In the genomic region with DNA sequence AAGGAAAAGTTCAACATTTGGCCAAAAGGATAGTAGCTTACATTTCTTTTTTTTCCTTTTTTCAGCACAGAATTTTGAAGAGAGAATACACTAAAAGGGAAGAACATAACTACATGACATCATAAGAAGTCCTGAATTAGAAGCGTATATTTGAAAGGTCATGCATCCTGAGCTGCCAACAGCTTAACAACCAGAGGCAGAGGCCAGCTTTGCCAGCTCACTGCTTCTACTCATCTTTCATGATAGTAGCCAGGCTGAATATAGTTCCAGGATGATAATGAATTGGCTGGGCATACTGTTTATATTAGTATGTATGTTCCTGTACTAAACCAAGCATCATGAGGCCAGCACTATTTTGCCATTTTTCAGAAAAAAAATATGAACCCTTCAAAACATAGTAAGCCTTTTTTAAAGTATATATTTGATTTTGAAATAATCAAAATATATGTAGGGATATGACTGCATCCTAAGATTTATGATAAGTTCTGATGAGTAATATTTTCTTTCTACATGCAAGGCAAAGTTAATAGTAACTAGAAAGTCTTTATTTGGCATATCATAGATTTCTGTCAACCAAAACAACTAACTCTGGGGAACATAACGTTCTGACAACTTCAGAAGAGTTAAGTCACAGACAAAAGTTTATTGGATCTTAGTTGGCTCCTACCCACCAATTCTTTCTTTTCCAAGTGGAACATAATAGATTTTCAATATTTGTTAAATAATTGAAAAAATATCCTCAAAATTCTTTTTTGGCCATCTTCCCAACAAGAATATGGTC, we compare ENCODE assay signal across 19 cellular contexts.
DNase-seq lines count a peak whose midpoint lies in the region; ATAC-seq and TF ChIP-seq lines count a peak whose summit lies in the region.
"Had no signal": no experiment of that assay in that cellular context is flagged by ENCODE, and none has a peak within 500 bp of the region (broad histone marks: within the 10 kb centered on the region; RNA-seq: fewer than 3 reads in every experiment).

No MANE protein-coding gene starts in this region.

- no peak overlapping the region for H3K4me3 Mint-ChIP-seq in type B pancreatic cell
- H3K4me3 Mint-ChIP-seq: activated CD4-positive, alpha-beta T cell treated with anti-CD3 and anti-CD28 coated beads, Interleukin-2, amount 10 ng/mL, durations not matched to agents 24 days and 14 days; activated T-cell treated with anti-CD3 and anti-CD28 coated beads, Interleukin-2, amount 50 U/mL, for 72 hours; stimulated activated naive B cell treated with anti-CD40 and anti-IgM and Interleukin-4, amounts not matched to agents 10 μg/mL and 1 μg/mL and 100 μg/mL, for 72 hours; T-helper 1 cell treated with Interleukin-12 subunit alpha and Interleukin-12 subunit beta and Interleukin-4 antibody, amounts not matched to agents 30 μg/mL and 1 μg/mL, for 36 hours had no signal

- H3K27ac ChIP-seq in GM23248 (peak overlapping the region; percentile 44), psoas muscle (no peak overlapping the region)
- H3K27ac ChIP-seq: ascending aorta, C4-2B, ovary had no signal

- no peaks in the 10 kb centered on the region for H3K36me3 ChIP-seq in GM23248 (ENCODE audit: low read depth)
- no peaks in the 10 kb centered on the region for H3K36me3 ChIP-seq in psoas muscle (ENCODE audit: insufficient read depth in 1 of 2, low read depth in 1 of 2)
- H3K36me3 ChIP-seq: ascending aorta, ovary had no signal

- no peaks in the 10 kb centered on the region for H3K9me3 Mint-ChIP-seq in type B pancreatic cell
- H3K9me3 Mint-ChIP-seq: activated CD4-positive, alpha-beta T cell treated with anti-CD3 and anti-CD28 coated beads, Interleukin-2, amount 10 ng/mL, durations not matched to agents 24 days and 14 days; activated T-cell treated with anti-CD3 and anti-CD28 coated beads, Interleukin-2, amount 50 U/mL, for 72 hours; stimulated activated naive B cell treated with anti-CD40 and anti-IgM and Interleukin-4, amounts not matched to agents 10 μg/mL and 1 μg/mL and 100 μg/mL, for 72 hours; T-helper 1 cell treated with Interleukin-12 subunit alpha and Interleukin-12 subunit beta and Interleukin-4 antibody, amounts not matched to agents 30 μg/mL and 1 μg/mL, for 36 hours had no signal

- H3K27ac Mint-ChIP-seq in type B pancreatic cell, result no peak overlapping the region
- H3K27ac Mint-ChIP-seq: activated CD4-positive, alpha-beta T cell treated with anti-CD3 and anti-CD28 coated beads, Interleukin-2, amount 10 ng/mL, durations not matched to agents 24 days and 14 days; activated T-cell treated with anti-CD3 and anti-CD28 coated beads, Interleukin-2, amount 50 U/mL, for 72 hours; stimulated activated naive B cell treated with anti-CD40 and anti-IgM and Interleukin-4, amounts not matched to agents 10 μg/mL and 1 μg/mL and 100 μg/mL, for 72 hours; T-helper 1 cell treated with Interleukin-12 subunit alpha and Interleukin-12 subunit beta and Interleukin-4 antibody, amounts not matched to agents 30 μg/mL and 1 μg/mL, for 36 hours had no signal

- no peaks in the 10 kb centered on the region for H3K36me3 Mint-ChIP-seq in type B pancreatic cell

- DNase-seq in GM23248 (peak; percentile 79), NCI-H69 (lab: John Stamatoyannopoulos, UW) (peak; percentile 37), fibroblast of mammary gland (ENCODE audit: low read depth) (peak; percentile 68), psoas muscle (peak in 1 of 2 donors; percentile 58), Ammon's horn (ENCODE audit: low spot score) (no peak), type B pancreatic cell (ENCODE audit: extremely low spot score, unreplicated experiment) (no peak), NAMALWA (ENCODE audit: low spot score) (no peak)
- DNase-seq: activated CD4-positive, alpha-beta T cell treated with anti-CD3 and anti-CD28 coated beads, Interleukin-2, amount 10 ng/mL, durations not matched to agents 24 days and 14 days; activated T-cell treated with anti-CD3 and anti-CD28 coated beads, Interleukin-2, amount 50 U/mL, for 72 hours; GOT3; mesendoderm; NCI-H2171; ovary; stimulated activated CD4-positive, alpha-beta T cell treated with anti-CD3 and anti-CD28 coated beads, Interleukin-4, amount 100 ng/mL, for 1 hour; stimulated activated naive B cell treated with anti-CD40 and anti-IgM and Interleukin-4, amounts not matched to agents 10 μg/mL and 1 μg/mL and 100 μg/mL, for 72 hours had no signal

- peak overlapping the region; percentile 2 for H3K4me2 ChIP-seq in GM23248 (ENCODE audit: unreplicated experiment)

- H3F3A ChIP-seq in GM23248 (ENCODE audit: insufficient read depth), result no peaks in the 10 kb centered on the region

- no peaks in the 10 kb centered on the region for H3K9me2 ChIP-seq in GM23248 (ENCODE audit: insufficient read depth)

- H3K9me3 ChIP-seq in GM23248 (ENCODE audit: low read depth) (no peaks in the 10 kb centered on the region), psoas muscle (no peaks in the 10 kb centered on the region)
- H3K9me3 ChIP-seq: ascending aorta, ovary had no signal

- ATAC-seq in psoas muscle, result peak in 3 of 4 donors; percentile 76 to 99 (median 92)
- no peak for ATAC-seq in GM18858 (IDR thresholded peaks at IDR 0.05; ENCODE audit: unreplicated experiment)
- ATAC-seq: activated T-cell treated with anti-CD3 and anti-CD28 coated beads, Interleukin-2, amount 50 U/mL, for 72 hours; stimulated activated naive B cell treated with anti-CD40 and anti-IgM and Interleukin-4, amounts not matched to agents 10 μg/mL and 1 μg/mL and 100 μg/mL, for 72 hours had no signal

- no peak overlapping the region for H3K9ac ChIP-seq in GM23248

- peaks cover 17% of the 10 kb centered on the region for H3K79me2 ChIP-seq in GM23248 (ENCODE audit: insufficient read depth)

- no peaks in the 10 kb centered on the region for H4K20me1 ChIP-seq in GM23248 (ENCODE audit: insufficient read depth)

- WGBS in GM23248 (ENCODE audit: low coverage in 1 of 2, low lambda C conversion rate in 2 of 2, missing lambda C conversion rate in 2 of 2), 2 experiments, result 26% methylated on average over 2 of the region's 2 CpGs
- 29 to 56% (median 34%) methylated on average over 2 of the region's 2 CpGs for WGBS in psoas muscle, 3 donors

- no peaks in the 10 kb centered on the region for H3K4me1 Mint-ChIP-seq in type B pancreatic cell (ENCODE audit: unreplicated experiment)

- intact Hi-C loops in psoas muscle (cut with DNase I), result no loop called here

- TF ChIP-seq CTCF in fibroblast of mammary gland (conservative IDR thresholded peaks at IDR 0.05; ENCODE audit: control insufficient read depth, insufficient read depth, low read depth, low read length) (no peak), psoas muscle (IDR thresholded peaks at IDR 0.05) (no peak), type B pancreatic cell (conservative IDR thresholded peaks at IDR 0.05) (no peak)

- H2AFZ ChIP-seq in GM23248, result no peak overlapping the region

- no peaks in the 10 kb centered on the region for H3K27me3 ChIP-seq in GM23248 (replicated peaks; ENCODE audit: insufficient read depth)
- H3K27me3 ChIP-seq in psoas muscle (ENCODE audit: insufficient read depth in 3 of 3, low read length in 2 of 3), result no peaks in the 10 kb centered on the region
- H3K27me3 ChIP-seq: ascending aorta, ovary had no signal

- H3K4me3 ChIP-seq in GM23248, result peak overlapping the region; percentile 5; the same call in 1 of the 2 replicates
- no peak overlapping the region for H3K4me3 ChIP-seq in fibroblast of mammary gland (ENCODE audit: control insufficient read depth, low read depth, low read length)
- H3K4me3 ChIP-seq in psoas muscle, result no peak overlapping the region
- H3K4me3 ChIP-seq: ascending aorta, ovary had no signal

- in situ Hi-C loops in GM23248 (cut with MboI), result no loop called here

- H3K27me3 Mint-ChIP-seq in type B pancreatic cell, result no peaks in the 10 kb centered on the region
- H3K27me3 Mint-ChIP-seq: activated CD4-positive, alpha-beta T cell treated with anti-CD3 and anti-CD28 coated beads, Interleukin-2, amount 10 ng/mL, durations not matched to agents 24 days and 14 days; stimulated activated naive B cell treated with anti-CD40 and anti-IgM and Interleukin-4, amounts not matched to agents 10 μg/mL and 1 μg/mL and 100 μg/mL, for 72 hours had no signal

- H3K4me1 ChIP-seq in GM23248 (ENCODE audit: insufficient read depth) (peaks cover 17% of the 10 kb centered on the region), psoas muscle (peaks cover 20% of the 10 kb centered on the region)
- H3K4me1 ChIP-seq: ascending aorta had no signal

Comparison
In these comparisons a context has a peak if more than half of its experiments do, and no peak if none do; other contexts are left out.
1. DNase-seq: peak in GM23248 (single experiment), NCI-H69 (single experiment) and fibroblast of mammary gland (single experiment); none in Ammon's horn (single experiment), type B pancreatic cell (single experiment) and NAMALWA (single experiment).